15 cellular contexts compared by ENCODE assay signal in the genomic region with DNA sequence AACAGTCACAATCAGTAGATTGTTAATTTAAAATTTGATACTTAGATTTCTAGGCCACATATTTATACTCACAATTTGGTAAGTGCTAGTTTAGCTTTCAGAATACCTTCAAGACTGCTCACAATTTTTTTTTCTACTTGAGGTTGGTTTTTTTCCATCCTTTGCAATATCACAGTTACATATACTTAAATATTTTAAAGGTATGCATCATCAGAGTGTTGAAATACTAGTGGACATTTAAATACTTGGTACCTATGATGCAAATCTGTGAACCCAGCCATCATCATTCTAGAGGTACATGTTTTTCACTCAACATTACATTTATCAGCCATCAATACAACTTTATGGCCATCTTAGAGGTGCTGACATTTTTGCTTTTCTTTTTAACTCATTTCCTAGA.
"Had no signal": no experiment of that assay in that cellular context is flagged by ENCODE, and none has a peak within 500 bp of the region (broad histone marks: within the 10 kb centered on the region; RNA-seq: fewer than 3 reads in every experiment).

No MANE protein-coding gene starts in this region.

- H3K27me3 ChIP-seq: esophagus squamous epithelium, gastrocnemius medialis, heart right ventricle, left lung, upper lobe of left lung had no signal

- DNase-seq: activated CD8-positive, alpha-beta memory T cell treated with anti-CD3 and anti-CD28 coated beads, Interleukin-2, amount 50 U/mL, for 48 hours; activated naive CD4-positive, alpha-beta T cell treated with anti-CD3 and anti-CD28 coated beads, Interleukin-2, amount 50 U/mL, for 16 hours; aorta; esophagus squamous epithelium; gastrocnemius medialis; heart right ventricle; left lung; mesendoderm; stimulated activated CD4-positive, alpha-beta T cell treated with anti-CD3 and anti-CD28 coated beads, Interleukin-2, amount 100 ng/mL, for 24 hours; stimulated activated naive CD4-positive, alpha-beta T cell; upper lobe of left lung had no signal

- H3K27ac ChIP-seq: esophagus squamous epithelium, left lung, upper lobe of left lung had no signal

- H3K4me3 ChIP-seq: esophagus squamous epithelium, gastrocnemius medialis, heart right ventricle, left lung, upper lobe of left lung had no signal

- FAIRE-seq: bronchial epithelial cell, colon, keratinocyte had no signal

- H3K9me3 ChIP-seq: esophagus squamous epithelium, gastrocnemius medialis, heart right ventricle, left lung, upper lobe of left lung had no signal

- ATAC-seq: gastrocnemius medialis, heart right ventricle, left lung, sciatic nerve had no signal
